16 cellular contexts compared by ENCODE assay signal in genomic region chr5:1975898-1976765, GRCh38.
DNase-seq lines count a peak whose midpoint lies in the region; ATAC-seq and TF ChIP-seq lines count a peak whose summit lies in the region.
"Had no signal": no experiment of that assay in that cellular context is flagged by ENCODE, and none has a peak within 500 bp of the region (broad histone marks: within the 10 kb centered on the region; RNA-seq: fewer than 3 reads in every experiment).

No MANE protein-coding gene starts in this region.

- H3F3A ChIP-seq in PC-3 (ENCODE audit: low read length, unreplicated experiment): no peaks in the 10 kb centered on the region

- H2AFZ ChIP-seq in PC-3 (ENCODE audit: low read length): no peak overlapping the region

- H3K4me3 ChIP-seq in PC-3 (ENCODE audit: low read length) (no peak overlapping the region), foreskin fibroblast (ENCODE audit: low read depth in 1 of 2, low read length in 2 of 2) (no peak overlapping the region)
- H3K4me3 ChIP-seq: upper lobe of left lung had no signal

- no peak overlapping the region for H3K4me2 ChIP-seq in PC-3 (ENCODE audit: low read length)

- no peaks in the 10 kb centered on the region for H3K79me2 ChIP-seq in PC-3 (ENCODE audit: low read length)

- intact Hi-C loops in PC-3 (cut with micrococcal nuclease): no loop called here

- no peaks in the 10 kb centered on the region for H3K36me3 ChIP-seq in PC-3 (ENCODE audit: low read depth, low read length)
- H3K36me3 ChIP-seq: brain microvascular endothelial cell, upper lobe of left lung had no signal

- TF ChIP-seq CTCF in GM13977 (IDR thresholded peaks at IDR 0.05; ENCODE audit: extremely low read depth, insufficient read depth, missing control alignments): peak; percentile 1
- peak; percentile 46 for TF ChIP-seq CTCF in PC-3 (conservative IDR thresholded peaks at IDR 0.05; ENCODE audit: low read depth, low read length)
- no peak for TF ChIP-seq CTCF in foreskin fibroblast (IDR thresholded peaks at IDR 0.05; ENCODE audit: low read depth, low read length)

- H3K4me1 ChIP-seq in PC-3 (ENCODE audit: insufficient read depth, low read length): no peaks in the 10 kb centered on the region
- H3K4me1 ChIP-seq: upper lobe of left lung had no signal

- CTCF ChIA-PET in PC-3 (lab: Charles Lee): no interaction called here

- no peaks in the 10 kb centered on the region for H3K9me3 ChIP-seq in PC-3 (ENCODE audit: low read length)
- H3K9me3 ChIP-seq: upper lobe of left lung had no signal

- H4K20me1 ChIP-seq in PC-3 (ENCODE audit: low read length): no peaks in the 10 kb centered on the region

- no peak overlapping the region for H3K27ac ChIP-seq in PC-3 (ENCODE audit: low read length)
- H3K27ac ChIP-seq: brain microvascular endothelial cell, upper lobe of left lung had no signal

- in situ Hi-C loops in ACHN (cut with HindIII; ENCODE audit: low pct_ligation_motif_present, low pct_unique_long_range_greater_than_20kb, low sequenced_read_pairs) (no loop called here), GM13977 (cut with MboI; ENCODE audit: low pct_unique_long_range_greater_than_20kb, low sequenced_read_pairs, unreplicated experiment) (no loop called here)

- no peak for ATAC-seq in PC-3
- ATAC-seq: activated CD8-positive, alpha-beta T cell treated with anti-CD3 and anti-CD28 coated beads, Interleukin-2, amount 10 ng/mL, durations not matched to agents 7 days and 5 days; natural killer cell treated with Interleukin-12 subunit alpha and Interleukin-12 subunit beta and Interleukin-15 and Interleukin-18, amount 100 ng/mL, for 72 hours had no signal

- DNase-seq in ACHN (peak; percentile 6), GM13977 (ENCODE audit: low spot score) (no peak), PC-3 (peak; percentile 23), foreskin fibroblast (peak; percentile 3 to 42), A172 (ENCODE audit: low spot score) (no peak), foreskin melanocyte (no peak)
- DNase-seq in activated CD8-positive, alpha-beta memory T cell treated with anti-CD3 and anti-CD28 coated beads, Interleukin-2, amount 50 U/mL, for 4 hours: no peak
- DNase-seq in activated naive CD4-positive, alpha-beta T cell (lab: John Stamatoyannopoulos, UW): no peak
- DNase-seq: activated CD8-positive, alpha-beta T cell treated with anti-CD3 and anti-CD28 coated beads, Interleukin-2, amount 10 ng/mL, durations not matched to agents 7 days and 5 days; brain microvascular endothelial cell; C1 segment of cervical spinal cord; effector memory CD4-positive, alpha-beta T cell; NCI-H446 treated with DMSO at 0.1 percent for 48 hours; stimulated activated CD4-positive, alpha-beta T cell treated with anti-CD3 and anti-CD28 coated beads, Interleukin-4, amount 100 ng/mL, for 24 hours; upper lobe of left lung had no signal

- POLR2A ChIA-PET in PC-3 (lab: Charles Lee; ENCODE audit: unreplicated experiment): no interaction called here

- no peak overlapping the region for H3K9ac ChIP-seq in PC-3 (ENCODE audit: low read length)

- BruUV-seq in PC-3 (replicated peaks; lab: Mats Ljungman, UMichigan): no TSS peak

- H3K9me2 ChIP-seq in PC-3 (replicated peaks; ENCODE audit: low read length): no peaks in the 10 kb centered on the region

- H3K27me3 ChIP-seq in PC-3 (ENCODE audit: low read length): peaks cover 77% of the 10 kb centered on the region
- H3K27me3 ChIP-seq: brain microvascular endothelial cell, upper lobe of left lung had no signal

Comparison
In these comparisons a context has a peak if more than half of its experiments do, and no peak if none do; other contexts are left out.
1. DNase-seq: peak in ACHN (single experiment), PC-3 (single experiment) and foreskin fibroblast (2 of 2); none in GM13977 (single experiment), A172 (single experiment), foreskin melanocyte (single experiment), activated CD8-positive, alpha-beta memory T cell treated with anti-CD3 and anti-CD28 coated beads, Interleukin-2, amount 50 U/mL, for 4 hours (single experiment) and activated naive CD4-positive, alpha-beta T cell (0 of 4).